In the genomic region with DNA sequence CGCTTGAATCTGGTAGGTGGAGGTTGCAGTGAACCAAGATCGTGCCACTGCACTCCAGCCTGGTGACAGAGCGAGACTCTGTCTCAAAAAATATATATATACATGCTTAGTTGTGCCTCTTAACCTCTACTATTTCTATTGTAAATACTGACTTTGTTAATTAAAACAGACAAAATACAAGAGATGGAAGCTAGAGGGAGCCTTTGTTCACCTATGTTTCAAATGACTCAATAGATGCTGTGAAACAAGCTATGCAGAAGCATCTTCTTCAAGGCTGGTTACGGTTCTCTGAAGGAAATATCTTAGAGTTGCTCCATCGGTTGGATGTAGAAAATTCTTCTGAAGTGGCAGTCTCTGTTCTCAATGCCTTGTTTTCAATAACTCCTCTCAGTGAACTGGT, we compare ENCODE assay signal across 2 cellular contexts.
TF ChIP-seq lines count a peak whose summit lies in the region.

No MANE protein-coding gene starts in this region.

TF ChIP-seq in HCT116, 20 proteins besides CTCF, POLR2A, EP300 and RAD21 (continued from another document):
- TF ChIP-seq, protein P1, sequence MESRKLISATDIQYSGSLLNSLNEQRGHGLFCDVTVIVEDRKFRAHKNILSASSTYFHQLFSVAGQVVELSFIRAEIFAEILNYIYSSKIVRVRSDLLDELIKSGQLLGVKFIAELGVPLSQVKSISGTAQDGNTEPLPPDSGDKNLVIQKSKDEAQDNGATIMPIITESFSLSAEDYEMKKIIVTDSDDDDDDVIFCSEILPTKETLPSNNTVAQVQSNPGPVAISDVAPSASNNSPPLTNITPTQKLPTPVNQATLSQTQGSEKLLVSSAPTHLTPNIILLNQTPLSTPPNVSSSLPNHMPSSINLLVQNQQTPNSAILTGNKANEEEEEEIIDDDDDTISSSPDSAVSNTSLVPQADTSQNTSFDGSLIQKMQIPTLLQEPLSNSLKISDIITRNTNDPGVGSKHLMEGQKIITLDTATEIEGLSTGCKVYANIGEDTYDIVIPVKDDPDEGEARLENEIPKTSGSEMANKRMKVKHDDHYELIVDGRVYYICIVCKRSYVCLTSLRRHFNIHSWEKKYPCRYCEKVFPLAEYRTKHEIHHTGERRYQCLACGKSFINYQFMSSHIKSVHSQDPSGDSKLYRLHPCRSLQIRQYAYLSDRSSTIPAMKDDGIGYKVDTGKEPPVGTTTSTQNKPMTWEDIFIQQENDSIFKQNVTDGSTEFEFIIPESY (IDR thresholded peaks at IDR 0.05; ENCODE audit: extremely low read depth, insufficient replicate concordance, low read length): no peak
- TF ChIP-seq POLR2AphosphoS5 (IDR thresholded peaks at IDR 0.05; ENCODE audit: low read depth, low read length) (no peak), FOSL1 (IDR thresholded peaks at IDR 0.05; ENCODE audit: low read depth) (no peak), ZFX (IDR thresholded peaks at IDR 0.05) (no peak), JUND (IDR thresholded peaks at IDR 0.05) (no peak)

TF ChIP-seq in WTC11, 78 proteins besides CTCF, POLR2A, EP300 and RAD21 (continued from another document):
- no peak for TF ChIP-seq NR3C1 (CRISPR knock-in tag; conservative IDR thresholded peaks at IDR 0.05; ENCODE audit: low read depth)
